ENCODE assay signal across 1 cellular context in the genomic region with DNA sequence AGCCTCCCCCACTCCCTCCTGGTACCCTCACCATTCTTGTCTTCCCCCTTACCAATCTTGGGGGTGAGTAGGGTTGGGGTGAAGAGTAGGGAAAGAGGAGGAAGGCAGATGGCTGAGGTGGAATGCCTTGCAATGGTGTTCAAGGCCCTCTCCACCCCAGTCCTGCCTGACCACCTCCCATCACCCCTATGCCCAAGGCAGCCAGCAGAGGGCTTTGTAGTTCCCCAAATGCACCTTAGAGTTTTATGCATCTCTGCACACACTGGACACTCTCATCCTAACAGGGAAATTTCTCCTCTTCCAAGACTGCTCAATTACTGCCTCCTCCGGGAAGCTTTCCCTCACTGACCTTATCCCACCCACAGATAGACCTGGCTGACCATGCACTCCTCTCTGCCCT.
TF ChIP-seq lines count a peak whose summit lies in the region.

No MANE protein-coding gene starts in this region.

TF ChIP-seq in HepG2, 621 proteins besides CTCF, POLR2A, EP300 and RAD21:
- TF ChIP-seq ISX (CRISPR knock-in tag; conservative IDR thresholded peaks at IDR 0.05) (no peak), STAG1 (CRISPR knock-in tag; IDR thresholded peaks at IDR 0.05) (peak; percentile 58), SMC3 (IDR thresholded peaks at IDR 0.05; ENCODE audit: low read length) (peak; percentile 37; the same call in 1 of the 2 replicates)
